Comparison of ENCODE assay signal across 10 cellular contexts in genomic region chr9:70438341-70438924, GRCh38. TPM values are rescaled to one million over a fixed set of nuclear protein-coding genes. Genes with fewer than 3 reads are reported as not detected.
DNase-seq lines count a peak whose midpoint lies in the region; TF ChIP-seq lines count a peak whose summit lies in the region.
"Had no signal": no experiment of that assay in that cellular context is flagged by ENCODE, and none has a peak within 500 bp of the region (broad histone marks: within the 10 kb centered on the region; RNA-seq: fewer than 3 reads in every experiment).

No MANE protein-coding gene starts in this region.

- H3K4me1 Mint-ChIP-seq in activated naive CD4-positive, alpha-beta T cell treated with anti-CD3 and anti-CD28 coated beads, Interleukin-2, amount 50 U/mL, for 24 hours, result peaks cover 31% of the 10 kb centered on the region
- H3K4me1 Mint-ChIP-seq: nephron had no signal

- H3K36me3 ChIP-seq in kidney epithelial cell (ENCODE audit: control insufficient read depth, insufficient read depth, low read length), result no peaks in the 10 kb centered on the region
- no peaks in the 10 kb centered on the region for H3K36me3 ChIP-seq in uterus

- peak overlapping the region; percentile 9 for H3K27ac Mint-ChIP-seq in activated naive CD4-positive, alpha-beta T cell treated with anti-CD3 and anti-CD28 coated beads, Interleukin-2, amount 50 U/mL, for 24 hours

- H3K36me3 Mint-ChIP-seq in activated naive CD4-positive, alpha-beta T cell treated with anti-CD3 and anti-CD28 coated beads, Interleukin-2, amount 50 U/mL, for 24 hours, result no peaks in the 10 kb centered on the region

- H3K4me1 ChIP-seq in uterus, result peaks cover 0 to 4% of the 10 kb centered on the region in 2 donors

- no peak for TF ChIP-seq POLR2A in uterus (IDR thresholded peaks at IDR 0.05)

- no peak overlapping the region for H3K4me3 Mint-ChIP-seq in activated naive CD4-positive, alpha-beta T cell treated with anti-CD3 and anti-CD28 coated beads, Interleukin-2, amount 50 U/mL, for 24 hours
- H3K4me3 Mint-ChIP-seq: nephron had no signal

- H3K27ac ChIP-seq in uterus, result peak overlapping the region; percentile 25 to 53

- H3K27me3 Mint-ChIP-seq in activated naive CD4-positive, alpha-beta T cell treated with anti-CD3 and anti-CD28 coated beads, Interleukin-2, amount 50 U/mL, for 24 hours, result no peaks in the 10 kb centered on the region

- no peak for TF ChIP-seq CTCF in astrocyte of the spinal cord (IDR thresholded peaks at IDR 0.05; ENCODE audit: low read depth, low read length)
- TF ChIP-seq CTCF in kidney epithelial cell (IDR thresholded peaks at IDR 0.05; ENCODE audit: insufficient read depth, low read length, poor library complexity, severe bottlenecking), result no peak
- TF ChIP-seq CTCF in uterus (IDR thresholded peaks at IDR 0.05), result no peak

- H3K27me3 ChIP-seq in kidney epithelial cell (ENCODE audit: control insufficient read depth, insufficient read depth, low read length) (no peaks in the 10 kb centered on the region), uterus (no peaks in the 10 kb centered on the region)

- in situ Hi-C loops in astrocyte of the spinal cord (cut with HindIII; ENCODE audit: low sequenced_read_pairs), result no loop called here

- no peak for DNase-seq in activated naive CD4-positive, alpha-beta T cell (lab: John Stamatoyannopoulos, UW)
- DNase-seq in astrocyte of the spinal cord (ENCODE audit: low read depth, low spot score), result peak; percentile 86
- peak; percentile 53 for DNase-seq in kidney epithelial cell (ENCODE audit: low read depth)
- peak in 1 of 2 donors; percentile 74 for DNase-seq in uterus
- DNase-seq in NCI-H2029 treated with DMSO at 0.1 percent for 48 hours (lab: John Stamatoyannopoulos, UW), result no peak
- no peak for DNase-seq in germinal center (ENCODE audit: low spot score)
- DNase-seq in stimulated activated naive CD4-positive, alpha-beta T cell (lab: John Stamatoyannopoulos, UW), result no peak
- DNase-seq: DMS153 had no signal

- H3K4me3 ChIP-seq in astrocyte of the spinal cord (ENCODE audit: low read depth, low read length), result no peak overlapping the region
- no peak overlapping the region for H3K4me3 ChIP-seq in kidney epithelial cell (ENCODE audit: low read depth, low read length)
- H3K4me3 ChIP-seq in uterus, result no peak overlapping the region

- no peaks in the 10 kb centered on the region for H3K9me3 Mint-ChIP-seq in activated naive CD4-positive, alpha-beta T cell treated with anti-CD3 and anti-CD28 coated beads, Interleukin-2, amount 50 U/mL, for 24 hours

- no peaks in the 10 kb centered on the region for H3K9me3 ChIP-seq in uterus

- intact Hi-C loops in uterus (cut with DNase I; ENCODE audit: low total_unique reads), result no loop called here

RNA-seq across cellular contexts. Expression of gene KLF9, which starts 24.0 kb away (rescaled TPM):
- total RNA-seq in kidney epithelial cell (9.7 and 11.0 TPM in 2 replicates), uterus (100 to 1,000 TPM in 2 of 4 donors, 10 to 100 TPM in 2; 19.1 to 146 (median 98.7) TPM)

Comparison
In these comparisons a context has a peak if more than half of its experiments do, and no peak if none do; other contexts are left out.
1. DNase-seq: peak in astrocyte of the spinal cord (single experiment) and kidney epithelial cell (single experiment); none in activated naive CD4-positive, alpha-beta T cell (0 of 4), NCI-H2029 treated with DMSO at 0.1 percent for 48 hours (single experiment), germinal center (single experiment) and stimulated activated naive CD4-positive, alpha-beta T cell (0 of 6).